In the genomic region with DNA sequence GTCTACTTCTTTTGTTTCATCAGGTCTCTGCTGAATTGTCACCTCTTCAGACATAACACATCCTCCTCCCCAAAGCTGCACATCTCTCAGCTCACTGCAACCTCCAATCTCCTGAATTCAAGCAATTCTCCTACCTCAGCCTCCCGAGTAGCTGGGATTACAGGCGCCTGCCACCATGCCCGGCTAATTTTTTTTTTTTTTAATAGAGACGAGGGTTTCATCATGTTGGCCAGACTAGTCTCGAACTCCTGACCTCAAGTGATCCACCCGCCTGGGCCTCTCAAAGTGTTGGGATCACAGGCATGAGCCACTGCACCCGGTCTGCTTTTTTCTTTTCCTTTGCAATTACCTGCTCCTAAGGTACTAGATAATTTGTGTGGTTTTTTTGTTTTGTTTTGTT, we compare ENCODE assay signal across 8 cellular contexts. TPM values are rescaled to one million over a fixed set of nuclear protein-coding genes. Genes with fewer than 3 reads are reported as not detected.
A peak's percentile ranks its signal among the peaks of the same experiment; 100 is the strongest.
DNase-seq lines count a peak whose midpoint lies in the region; ATAC-seq and TF ChIP-seq lines count a peak whose summit lies in the region.
"Not testable (repeated sequence)": the region's sequence is repeated elsewhere in the genome, so short reads cannot be mapped to it uniquely, and the experiment has no call there.

No MANE protein-coding gene starts in this region.

- H3K79me2 ChIP-seq in Karpas-422 (ENCODE audit: low read length) = not testable (repeated sequence)

- not testable (repeated sequence) for H3K9me3 ChIP-seq in Karpas-422 (ENCODE audit: low read length); ascending aorta; left lung; neutrophil

- not testable (repeated sequence) for H2AFZ ChIP-seq in Karpas-422 (ENCODE audit: low read length)

- H3K27ac Mint-ChIP-seq in CD14-positive monocyte = peak overlapping the region; percentile 98 to 100 (median 99)

- H3K4me1 ChIP-seq in Karpas-422 (ENCODE audit: low read length) (peaks cover 25% of the 10 kb centered on the region), ascending aorta (peaks cover 0 to 20% of the 10 kb centered on the region in 2 donors), left lung (peaks cover 9 to 27% of the 10 kb centered on the region in 2 donors), neutrophil (ENCODE audit: control insufficient read depth in 1 of 2, insufficient read depth in 1 of 2, low read depth in 1 of 2, low read length in 1 of 2) (peaks cover 13 to 15% of the 10 kb centered on the region in 2 experiments)

- H3K27ac ChIP-seq in Karpas-422 (ENCODE audit: low read length) = not testable (repeated sequence)
- H3K27ac ChIP-seq in VCaP = peak overlapping the region; percentile 99
- peak overlapping the region; percentile 86 to 93 for H3K27ac ChIP-seq in ascending aorta
- peak overlapping the region; percentile 90 for H3K27ac ChIP-seq in epithelial cell of prostate
- peak overlapping the region; percentile 91 to 97 for H3K27ac ChIP-seq in left lung
- H3K27ac ChIP-seq in neutrophil = peak overlapping the region; percentile 81
- peak overlapping the region; percentile 90 for H3K27ac ChIP-seq in substantia nigra (ENCODE audit: low read depth, low read length, poor library complexity, severe bottlenecking)

- H3K4me1 Mint-ChIP-seq in CD14-positive monocyte = peaks cover 39% of the 10 kb centered on the region

- not testable (repeated sequence) for H3K9me2 ChIP-seq in Karpas-422 (replicated peaks; ENCODE audit: insufficient read depth, low read length)

- not testable (repeated sequence) for H3K27me3 ChIP-seq in Karpas-422 (ENCODE audit: low read length); ascending aorta; left lung; neutrophil

- not testable (repeated sequence) for H3K4me3 ChIP-seq in Karpas-422 (ENCODE audit: low read length); neutrophil (ENCODE audit: low read depth in 1 of 2, low read length in 1 of 2)
- H3K4me3 ChIP-seq in ascending aorta = peak overlapping the region; percentile 53 to 59
- peak overlapping the region; percentile 21 to 45 for H3K4me3 ChIP-seq in left lung

- ATAC-seq in left lung = not testable (repeated sequence)

- not testable (repeated sequence) for H3K9me3 Mint-ChIP-seq in CD14-positive monocyte

- DNase-seq in CD14-positive monocyte (ENCODE audit: low spot score); Karpas-422; ascending aorta (ENCODE audit: low spot score in 2 of 2); epithelial cell of prostate (ENCODE audit: low read depth, low spot score); left lung; substantia nigra (lab: John Stamatoyannopoulos, UW): not testable (repeated sequence)

- not testable (repeated sequence) for H3K27me3 Mint-ChIP-seq in CD14-positive monocyte (ENCODE audit: low read depth in 3 of 3)

- H3K4me3 Mint-ChIP-seq in CD14-positive monocyte = peak overlapping the region; percentile 86 to 97

- intact Hi-C loops in CD14-positive monocyte (cut with micrococcal nuclease); ascending aorta (cut with DNase I); left lung (cut with DNase I): not testable (repeated sequence)

- H3K36me3 Mint-ChIP-seq in CD14-positive monocyte = not testable (repeated sequence)

- not testable (repeated sequence) for H4K20me1 ChIP-seq in Karpas-422 (ENCODE audit: insufficient read depth, low read depth, low read length)

- H3K9ac ChIP-seq in Karpas-422 (ENCODE audit: low read length) = not testable (repeated sequence)

- not testable (repeated sequence) for H3K36me3 ChIP-seq in Karpas-422 (ENCODE audit: insufficient read depth, low read length); ascending aorta; left lung; neutrophil

- not testable (repeated sequence) for TF ChIP-seq CTCF in CD14-positive monocyte (IDR thresholded peaks at IDR 0.05); VCaP (conservative IDR thresholded peaks at IDR 0.05); ascending aorta (IDR thresholded peaks at IDR 0.05); left lung (IDR thresholded peaks at IDR 0.05); neutrophil (IDR thresholded peaks at IDR 0.05)

- peak overlapping the region; percentile 61 for H3K4me2 ChIP-seq in Karpas-422 (ENCODE audit: low read depth, low read length, poor library complexity, severe bottlenecking)

RNA-seq across cellular contexts. Expression of a gene that starts 7.0 kb away (rescaled TPM):
- polyA plus RNA-seq in CD14-positive monocyte = 10 to 100 TPM; 21.0 to 21.6 TPM
- 4.8 and 8.4 TPM in 2 replicates for total RNA-seq in Karpas-422 (2014; rRNA removed; shearing (Covaris generic); ENCODE audit: low replicate concordance)
- total RNA-seq in ascending aorta = 39.7 TPM
- total RNA-seq in left lung = 10 to 100 TPM; 14.8 to 17.5 TPM

RNA-seq across cellular contexts. Expression of a gene that starts 11.4 kb away (rescaled TPM):
- polyA plus RNA-seq in CD14-positive monocyte = 10 to 100 TPM; 30.4 to 49.4 TPM
- 14.1 and 14.9 TPM in 2 replicates for total RNA-seq in Karpas-422 (2014; rRNA removed; shearing (Covaris generic); ENCODE audit: low replicate concordance)
- 36.9 TPM for total RNA-seq in ascending aorta
- 10 to 100 TPM; 31.7 to 35.0 TPM for total RNA-seq in left lung

RNA-seq across cellular contexts. Expression of a gene that starts 19.6 kb away (rescaled TPM):
- polyA plus RNA-seq in CD14-positive monocyte = under 1 TPM in 1 of 2 donors, not detected in 1; 0.13 TPM
- 0.56 and 0.61 TPM in 2 replicates for total RNA-seq in Karpas-422 (2014; rRNA removed; shearing (Covaris generic); ENCODE audit: low replicate concordance)
- total RNA-seq in ascending aorta = 3.3 TPM
- 10 to 100 TPM; 18.7 to 20.0 TPM for total RNA-seq in left lung

RNA-seq across cellular contexts. Expression of a gene that starts 32.8 kb away (rescaled TPM):
- polyA plus RNA-seq in CD14-positive monocyte = 100 to 1,000 TPM; 601 to 625 TPM
- 10.2 and 14.5 TPM in 2 replicates for total RNA-seq in Karpas-422 (2014; rRNA removed; shearing (Covaris generic); ENCODE audit: low replicate concordance)
- total RNA-seq in ascending aorta (295 TPM), left lung (100 to 1,000 TPM; 123 to 192 TPM)

RNA-seq across cellular contexts. Expression of a gene that starts 34.0 kb away (rescaled TPM):
- polyA plus RNA-seq in CD14-positive monocyte = not detected
- 1.0 and 1.1 TPM in 2 replicates for total RNA-seq in Karpas-422 (2014; rRNA removed; shearing (Covaris generic); ENCODE audit: low replicate concordance)
- total RNA-seq in ascending aorta (0.43 TPM), left lung (1 to 10 TPM in 1 of 2 donors, under 1 TPM in 1; 0.42 to 1.3 TPM)
